Comparison of ENCODE assay signal across 13 cellular contexts in the genomic region with DNA sequence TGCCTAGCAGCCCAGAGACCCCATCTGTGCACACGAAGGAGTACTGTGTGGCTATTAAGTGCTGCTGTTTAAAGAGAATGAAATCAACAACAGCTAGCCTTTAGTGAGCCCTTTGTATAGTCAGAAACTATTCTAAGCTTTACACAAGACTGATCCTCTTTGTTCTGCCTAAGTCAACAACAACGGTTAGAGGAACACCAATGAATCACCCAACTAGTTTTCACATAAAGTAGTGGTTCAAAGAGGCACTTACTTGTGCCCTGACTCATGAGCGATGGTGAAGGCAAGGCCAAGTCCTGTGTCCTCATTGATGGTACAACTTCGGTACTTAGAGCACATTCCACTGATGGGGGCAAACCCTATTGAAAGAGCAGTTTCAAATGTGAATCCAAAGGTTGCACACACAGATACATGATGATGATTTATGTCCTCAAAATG.
DNase-seq lines count a peak whose midpoint lies in the region; TF ChIP-seq lines count a peak whose summit lies in the region.
"Had no signal": no experiment of that assay in that cellular context is flagged by ENCODE, and none has a peak within 500 bp of the region (broad histone marks: within the 10 kb centered on the region; RNA-seq: fewer than 3 reads in every experiment).

No MANE protein-coding gene starts in this region.

- H3K27ac Mint-ChIP-seq in neural progenitor cell, result no peak overlapping the region
- H3K27ac Mint-ChIP-seq: activated CD4-positive, alpha-beta T cell treated with anti-CD3 and anti-CD28 coated beads, Interleukin-2, amount 10 ng/mL, durations not matched to agents 24 days and 14 days; activated naive CD4-positive, alpha-beta T cell treated with anti-CD3 and anti-CD28 coated beads, Interleukin-2, amount 50 U/mL, for 24 hours; IgD-negative memory B cell had no signal

- H3K27ac ChIP-seq in neural progenitor cell (no peak overlapping the region), RWPE1 (no peak overlapping the region)
- H3K27ac ChIP-seq: upper lobe of left lung had no signal

- no peaks in the 10 kb centered on the region for H4K20me1 ChIP-seq in neural progenitor cell (ENCODE audit: low read depth)

- peaks cover 11% of the 10 kb centered on the region for H3K4me1 Mint-ChIP-seq in neural progenitor cell
- H3K4me1 Mint-ChIP-seq: activated CD4-positive, alpha-beta T cell treated with anti-CD3 and anti-CD28 coated beads, Interleukin-2, amount 10 ng/mL, durations not matched to agents 24 days and 14 days; activated naive CD4-positive, alpha-beta T cell treated with anti-CD3 and anti-CD28 coated beads, Interleukin-2, amount 50 U/mL, for 24 hours; IgD-negative memory B cell had no signal

- no peak overlapping the region for H3K4me3 Mint-ChIP-seq in neural progenitor cell
- H3K4me3 Mint-ChIP-seq: activated CD4-positive, alpha-beta T cell treated with anti-CD3 and anti-CD28 coated beads, Interleukin-2, amount 10 ng/mL, durations not matched to agents 24 days and 14 days; activated naive CD4-positive, alpha-beta T cell treated with anti-CD3 and anti-CD28 coated beads, Interleukin-2, amount 50 U/mL, for 24 hours; IgD-negative memory B cell had no signal

- H3K4me3 ChIP-seq in epithelial cell of esophagus (ENCODE audit: low read length), result no peak overlapping the region
- H3K4me3 ChIP-seq in neural progenitor cell, result no peak overlapping the region
- H3K4me3 ChIP-seq: upper lobe of left lung had no signal

- no peaks in the 10 kb centered on the region for H3K79me2 ChIP-seq in neural progenitor cell (ENCODE audit: low read depth)

- H3K9me3 Mint-ChIP-seq in neural progenitor cell, result no peaks in the 10 kb centered on the region
- H3K9me3 Mint-ChIP-seq: activated CD4-positive, alpha-beta T cell treated with anti-CD3 and anti-CD28 coated beads, Interleukin-2, amount 10 ng/mL, durations not matched to agents 24 days and 14 days; activated naive CD4-positive, alpha-beta T cell treated with anti-CD3 and anti-CD28 coated beads, Interleukin-2, amount 50 U/mL, for 24 hours; IgD-negative memory B cell had no signal

- peaks cover 2% of the 10 kb centered on the region for H3K36me3 Mint-ChIP-seq in neural progenitor cell
- H3K36me3 Mint-ChIP-seq: activated naive CD4-positive, alpha-beta T cell treated with anti-CD3 and anti-CD28 coated beads, Interleukin-2, amount 50 U/mL, for 24 hours; IgD-negative memory B cell had no signal

- no peaks in the 10 kb centered on the region for H3K36me3 ChIP-seq in neural progenitor cell
- H3K36me3 ChIP-seq: upper lobe of left lung had no signal

- peaks cover 11% of the 10 kb centered on the region for H3K4me1 ChIP-seq in neural progenitor cell
- H3K4me1 ChIP-seq: upper lobe of left lung had no signal

- H3K9ac ChIP-seq in neural progenitor cell, result no peak overlapping the region

- no peak for TF ChIP-seq CTCF in epithelial cell of esophagus (IDR thresholded peaks at IDR 0.05; ENCODE audit: insufficient read depth, low read depth, low read length, missing control alignments)
- TF ChIP-seq CTCF in neural progenitor cell (IDR thresholded peaks at IDR 0.05), result no peak
- no peak for TF ChIP-seq CTCF in RWPE1 (conservative IDR thresholded peaks at IDR 0.05; ENCODE audit: low read depth)

- no peak overlapping the region for H2AFZ ChIP-seq in neural progenitor cell (replicated peaks)

- H3K4me2 ChIP-seq in neural progenitor cell, result peak overlapping the region; percentile 19

- no peaks in the 10 kb centered on the region for H3K27me3 Mint-ChIP-seq in neural progenitor cell (ENCODE audit: insufficient read depth, low read depth)
- H3K27me3 Mint-ChIP-seq: IgD-negative memory B cell had no signal

- CTCF ChIA-PET in RWPE1 (lab: Yijun Ruan, JAX), result no interaction called here

- H3K27me3 ChIP-seq in neural progenitor cell, result no peaks in the 10 kb centered on the region
- H3K27me3 ChIP-seq: upper lobe of left lung had no signal

- H3K9me3 ChIP-seq in neural progenitor cell (ENCODE audit: low read depth), result no peaks in the 10 kb centered on the region
- H3K9me3 ChIP-seq: upper lobe of left lung had no signal

- POLR2A ChIA-PET in RWPE1 (lab: Yijun Ruan, JAX; ENCODE audit: low non-redundant PET), result no interaction called here

- DNase-seq in DMS153 treated with DMSO at 0.1 percent for 48 hours (lab: John Stamatoyannopoulos, UW; ENCODE audit: unreplicated experiment), result peak; percentile 71
- DNase-seq in NCI-H510A (lab: John Stamatoyannopoulos, UW), result peak; percentile 63
- DNase-seq in epithelial cell of esophagus (ENCODE audit: low read depth), result peak; percentile 75
- DNase-seq in neural progenitor cell (ENCODE audit: low spot score), result peak; percentile 52
- DNase-seq in HPDE6-E6E7 (ENCODE audit: extremely low spot score), result no peak
- no peak for DNase-seq in activated CD8-positive, alpha-beta memory T cell treated with anti-CD3 and anti-CD28 coated beads, Interleukin-2, amount 50 U/mL, for 48 hours
- no peak for DNase-seq in RWPE1 (ENCODE audit: low spot score)
- DNase-seq in GF-D8 (lab: John Stamatoyannopoulos, UW), result no peak
- DNase-seq: activated CD4-positive, alpha-beta T cell treated with anti-CD3 and anti-CD28 coated beads, Interleukin-2, amount 10 ng/mL, durations not matched to agents 24 days and 14 days; stimulated activated CD4-positive, alpha-beta T cell treated with anti-CD3 and anti-CD28 coated beads, Interleukin-4, amount 100 ng/mL, for 24 hours had no signal

- H3F3A ChIP-seq in neural progenitor cell (ENCODE audit: low read depth), result no peaks in the 10 kb centered on the region

Comparison
In these comparisons a context has a peak if more than half of its experiments do, and no peak if none do; other contexts are left out.
1. DNase-seq: peak in DMS153 treated with DMSO at 0.1 percent for 48 hours (single experiment), NCI-H510A (single experiment), epithelial cell of esophagus (single experiment) and neural progenitor cell (single experiment); none in HPDE6-E6E7 (single experiment), activated CD8-positive, alpha-beta memory T cell treated with anti-CD3 and anti-CD28 coated beads, Interleukin-2, amount 50 U/mL, for 48 hours (single experiment), RWPE1 (single experiment) and GF-D8 (single experiment).